21 cellular contexts compared by ENCODE assay signal in genomic region chr22:25548866-25549464, GRCh38.
"Had no signal": no experiment of that assay in that cellular context is flagged by ENCODE, and none has a peak within 500 bp of the region (broad histone marks: within the 10 kb centered on the region; RNA-seq: fewer than 3 reads in every experiment).

No MANE protein-coding gene starts in this region.

- H3K27ac Mint-ChIP-seq: activated B cell treated with CpG ODN at 0.5 μM for 24 hours; activated CD4-positive, alpha-beta memory T cell treated with anti-CD3 and anti-CD28 coated beads for 36 hours; activated CD4-positive, alpha-beta T cell treated with anti-CD3 and anti-CD28 coated beads, Interleukin-2, amount 10 ng/mL, durations not matched to agents 24 days and 14 days; activated naive CD8-positive, alpha-beta T cell treated with anti-CD3 and anti-CD28 coated beads, Interleukin-2, amount 10 ng/mL, durations not matched to agents 7 days and 5 days; T-helper 17 cell had no signal

- H3K36me3 Mint-ChIP-seq: activated CD4-positive, alpha-beta memory T cell treated with anti-CD3 and anti-CD28 coated beads for 36 hours had no signal

- ATAC-seq: T-helper 17 cell had no signal

- H3K4me3 Mint-ChIP-seq: activated B cell treated with CpG ODN at 0.5 μM for 24 hours; activated CD4-positive, alpha-beta memory T cell treated with anti-CD3 and anti-CD28 coated beads for 36 hours; activated CD4-positive, alpha-beta T cell treated with anti-CD3 and anti-CD28 coated beads, Interleukin-2, amount 10 ng/mL, durations not matched to agents 24 days and 14 days; activated naive CD8-positive, alpha-beta T cell treated with anti-CD3 and anti-CD28 coated beads, Interleukin-2, amount 10 ng/mL, durations not matched to agents 7 days and 5 days; T-helper 17 cell had no signal

- H3K27me3 Mint-ChIP-seq: activated B cell treated with CpG ODN at 0.5 μM for 24 hours; activated CD4-positive, alpha-beta T cell treated with anti-CD3 and anti-CD28 coated beads, Interleukin-2, amount 10 ng/mL, durations not matched to agents 24 days and 14 days had no signal

- H3K9me3 Mint-ChIP-seq: activated naive CD8-positive, alpha-beta T cell treated with anti-CD3 and anti-CD28 coated beads, Interleukin-2, amount 10 ng/mL, durations not matched to agents 7 days and 5 days had no signal

- DNase-seq: activated B cell treated with CpG ODN at 0.5 μM for 24 hours; activated CD4-positive, alpha-beta memory T cell treated with anti-CD3 and anti-CD28 coated beads for 36 hours; activated CD4-positive, alpha-beta T cell treated with anti-CD3 and anti-CD28 coated beads for 1 hour; activated CD4-positive, alpha-beta T cell treated with anti-CD3 and anti-CD28 coated beads, Interleukin-2, amount 10 ng/mL, durations not matched to agents 24 days and 14 days; activated CD8-positive, alpha-beta memory T cell treated with anti-CD3 and anti-CD28 coated beads for 24 hours; activated naive CD4-positive, alpha-beta T cell treated with anti-CD3 and anti-CD28 coated beads, Interleukin-2, amount 50 U/mL, for 16 hours; activated naive CD8-positive, alpha-beta T cell treated with anti-CD3 and anti-CD28 coated beads, Interleukin-2, amount 10 ng/mL, durations not matched to agents 7 days and 5 days; adrenal gland; anterior cingulate cortex; central memory CD4-positive, alpha-beta T cell; KG1; NCI-H1092; NCI-H1417; NCI-H1694 treated with DMSO at 0.1 percent for 48 hours; NCI-H2029 treated with DMSO at 0.1 percent for 48 hours; NCI-H510A treated with DMSO at 0.1 percent for 48 hours; NCI-H69; PC-9; SHP77 treated with DMSO at 0.1 percent for 48 hours; T-helper 17 cell; T1000 had no signal
